Comparison of ENCODE assay signal across 1 cellular context in genomic region chr11:134037093-134037908, GRCh38.
TF ChIP-seq lines count a peak whose summit lies in the region.

No MANE protein-coding gene starts in this region.

TF ChIP-seq in H1, 55 proteins besides CTCF, POLR2A, EP300 and RAD21:
- TF ChIP-seq SP4 (IDR thresholded peaks at IDR 0.05; ENCODE audit: low read length): no peak
- peak; percentile 48 for TF ChIP-seq SAP30 (IDR thresholded peaks at IDR 0.05; ENCODE audit: insufficient read depth, insufficient replicate concordance, low read length)
- TF ChIP-seq KDM1A (IDR thresholded peaks at IDR 0.05; ENCODE audit: borderline replicate concordance, low read length): no peak
- no peak for TF ChIP-seq TAF1 (IDR thresholded peaks at IDR 0.05; ENCODE audit: low read depth, low read length)
- TF ChIP-seq SIN3A (conservative IDR thresholded peaks at IDR 0.05 in 1 of 2, IDR thresholded peaks at IDR 0.05 in 1 of 2; ENCODE audit: low read depth in 1 of 2, low read length in 2 of 2): 0 out of 4 replicates have a peak, but pooled peaks of 1 of the 2 experiments have one; percentile 42
- no peak for TF ChIP-seq CHD1 (IDR thresholded peaks at IDR 0.05; ENCODE audit: low read depth, low read length)
- TF ChIP-seq SIX5 (IDR thresholded peaks at IDR 0.05; ENCODE audit: low read depth, low read length): no peak
- TF ChIP-seq MAX (IDR thresholded peaks at IDR 0.05): peak; percentile 72
- TF ChIP-seq FOSL1 (IDR thresholded peaks at IDR 0.05; ENCODE audit: insufficient read depth, low read depth, low read length): no peak
- TF ChIP-seq TBP (IDR thresholded peaks at IDR 0.05; ENCODE audit: low read depth, low read length): no peak
- no peak for TF ChIP-seq CHD2 (IDR thresholded peaks at IDR 0.05; ENCODE audit: low read length)
- TF ChIP-seq E2F6 (IDR thresholded peaks at IDR 0.05): peak; percentile 48; the same call in 1 of the 2 replicates
- TF ChIP-seq RXRA (IDR thresholded peaks at IDR 0.05; ENCODE audit: insufficient read depth, low read depth, low read length): no peak
- TF ChIP-seq PHF8 (conservative IDR thresholded peaks at IDR 0.05; ENCODE audit: low read depth, low read length): peak; percentile 19; the same call in 1 of the 2 replicates
- peak; percentile 71 for TF ChIP-seq ASH2L (IDR thresholded peaks at IDR 0.05; ENCODE audit: low read length)
- TF ChIP-seq NANOG (IDR thresholded peaks at IDR 0.05; ENCODE audit: insufficient read depth, low read depth, low read length, poor library complexity, severe bottlenecking): no peak
- no peak for TF ChIP-seq TCF12 (IDR thresholded peaks at IDR 0.05; ENCODE audit: low read depth, low read length)
- 0 out of 2 replicates have a peak, but pooled peaks have one; percentile 5 for TF ChIP-seq YY1 (IDR thresholded peaks at IDR 0.05; ENCODE audit: low read depth, low read length)
- TF ChIP-seq KDM4A (IDR thresholded peaks at IDR 0.05; ENCODE audit: low read depth, low read length, severe bottlenecking): peak; percentile 60
- TF ChIP-seq EGR1 (IDR thresholded peaks at IDR 0.05; ENCODE audit: borderline replicate concordance, low read depth, low read length): peak; percentile 96
- TF ChIP-seq BRCA1 (IDR thresholded peaks at IDR 0.05; ENCODE audit: low read depth, low read length): no peak
- peak; percentile 94 for TF ChIP-seq RBBP5 (IDR thresholded peaks at IDR 0.05; ENCODE audit: borderline replicate concordance, low read depth, low read length)
- no peak for TF ChIP-seq SUZ12 (IDR thresholded peaks at IDR 0.05; ENCODE audit: low read length)
TF ChIP-seq in H1: peak in this region for 10.
